In genomic region chr12:97805086-97805485, GRCh38 we compare ENCODE assay signal across 22 cellular contexts.
"Had no signal": no experiment of that assay in that cellular context is flagged by ENCODE, and none has a peak within 500 bp of the region (broad histone marks: within the 10 kb centered on the region; RNA-seq: fewer than 3 reads in every experiment).

No MANE protein-coding gene starts in this region.

- H3K79me2 ChIP-seq: parathyroid adenoma had no signal

- H3K4me1 Mint-ChIP-seq: activated naive CD8-positive, alpha-beta T cell treated with anti-CD3 and anti-CD28 coated beads for 36 hours; memory B cell; nephron; stimulated activated naive B cell treated with anti-CD40 and anti-IgM and Interleukin-4, amounts not matched to agents 10 μg/mL and 1 μg/mL and 100 μg/mL, for 72 hours; T-helper 17 cell had no signal

- H3K27ac ChIP-seq: colonic mucosa, esophagus squamous epithelium, gastroesophageal sphincter, heart left ventricle, parathyroid adenoma, thoracic aorta, upper lobe of right lung had no signal

- H3K9ac ChIP-seq: parathyroid adenoma had no signal

- H3K27me3 ChIP-seq: colonic mucosa, esophagus squamous epithelium, gastroesophageal sphincter, heart left ventricle, upper lobe of right lung had no signal

- H3K27ac Mint-ChIP-seq: activated CD4-positive, alpha-beta memory T cell treated with anti-CD3 and anti-CD28 coated beads for 36 hours; activated naive CD8-positive, alpha-beta T cell treated with anti-CD3 and anti-CD28 coated beads for 36 hours; memory B cell; nephron; stimulated activated naive B cell treated with anti-CD40 and anti-IgM and Interleukin-4, amounts not matched to agents 10 μg/mL and 1 μg/mL and 100 μg/mL, for 72 hours; T-helper 17 cell had no signal

- H3K4me1 ChIP-seq: colonic mucosa, esophagus squamous epithelium, gastroesophageal sphincter, heart left ventricle, parathyroid adenoma, upper lobe of right lung had no signal

- H3K9me3 Mint-ChIP-seq: nephron had no signal

- H3K36me3 Mint-ChIP-seq: activated CD4-positive, alpha-beta memory T cell treated with anti-CD3 and anti-CD28 coated beads for 36 hours; activated naive CD8-positive, alpha-beta T cell treated with anti-CD3 and anti-CD28 coated beads for 36 hours; memory B cell; stimulated activated naive B cell treated with anti-CD40 and anti-IgM and Interleukin-4, amounts not matched to agents 10 μg/mL and 1 μg/mL and 100 μg/mL, for 72 hours had no signal

- FAIRE-seq: astrocyte, bronchial epithelial cell, islet of Langerhans had no signal

- H3K4me3 Mint-ChIP-seq: activated CD4-positive, alpha-beta memory T cell treated with anti-CD3 and anti-CD28 coated beads for 36 hours; activated naive CD8-positive, alpha-beta T cell treated with anti-CD3 and anti-CD28 coated beads for 36 hours; memory B cell; nephron; stimulated activated naive B cell treated with anti-CD40 and anti-IgM and Interleukin-4, amounts not matched to agents 10 μg/mL and 1 μg/mL and 100 μg/mL, for 72 hours; T-helper 17 cell had no signal

- H3K4me3 ChIP-seq: colonic mucosa, esophagus squamous epithelium, gastroesophageal sphincter, heart left ventricle, thoracic aorta, upper lobe of right lung had no signal

- H3K27me3 Mint-ChIP-seq: activated CD4-positive, alpha-beta memory T cell treated with anti-CD3 and anti-CD28 coated beads for 36 hours; activated naive CD8-positive, alpha-beta T cell treated with anti-CD3 and anti-CD28 coated beads for 36 hours; memory B cell; stimulated activated naive B cell treated with anti-CD40 and anti-IgM and Interleukin-4, amounts not matched to agents 10 μg/mL and 1 μg/mL and 100 μg/mL, for 72 hours; T-helper 17 cell had no signal

- H3K36me3 ChIP-seq: colonic mucosa, esophagus squamous epithelium, gastroesophageal sphincter, heart left ventricle, thoracic aorta, upper lobe of right lung had no signal

- ATAC-seq: gastroesophageal sphincter; heart left ventricle; stimulated activated naive B cell treated with anti-CD40 and anti-IgM and Interleukin-4, amounts not matched to agents 10 μg/mL and 1 μg/mL and 100 μg/mL, for 72 hours; T-helper 17 cell; upper lobe of right lung had no signal

- H3K9me3 ChIP-seq: colonic mucosa, esophagus squamous epithelium, gastroesophageal sphincter, heart left ventricle, thoracic aorta, upper lobe of right lung had no signal

- DNase-seq: activated CD4-positive, alpha-beta memory T cell treated with anti-CD3 and anti-CD28 coated beads for 36 hours; activated CD4-positive, alpha-beta T cell treated with anti-CD3 and anti-CD28 coated beads for 4 hours; activated CD4-positive, CD25-positive, alpha-beta regulatory T cell; activated naive CD4-positive, alpha-beta T cell treated with Interleukin-2 at 50 U/mL for 16 hours; activated naive CD8-positive, alpha-beta T cell treated with anti-CD3 and anti-CD28 coated beads for 36 hours; activated T-cell treated with anti-CD3 and anti-CD28 coated beads, Interleukin-2, amount 50 U/mL, for 48 hours; colonic mucosa; esophagus squamous epithelium; heart left ventricle; stimulated activated CD4-positive, alpha-beta T cell treated with anti-CD3 and anti-CD28 coated beads, Interleukin-2, amount 100 ng/mL, for 48 hours; stimulated activated CD8-positive, alpha-beta memory T cell treated with anti-CD3 and anti-CD28 coated beads, Interleukin-4, amount 100 ng/mL, for 48 hours; stimulated activated naive B cell treated with anti-CD40 and anti-IgM and Interleukin-4, amounts not matched to agents 10 μg/mL and 1 μg/mL and 100 μg/mL, for 72 hours; T-helper 17 cell; upper lobe of right lung had no signal

- H2AFZ ChIP-seq: parathyroid adenoma had no signal
